Comparison of ENCODE assay signal across 25 cellular contexts in the genomic region with DNA sequence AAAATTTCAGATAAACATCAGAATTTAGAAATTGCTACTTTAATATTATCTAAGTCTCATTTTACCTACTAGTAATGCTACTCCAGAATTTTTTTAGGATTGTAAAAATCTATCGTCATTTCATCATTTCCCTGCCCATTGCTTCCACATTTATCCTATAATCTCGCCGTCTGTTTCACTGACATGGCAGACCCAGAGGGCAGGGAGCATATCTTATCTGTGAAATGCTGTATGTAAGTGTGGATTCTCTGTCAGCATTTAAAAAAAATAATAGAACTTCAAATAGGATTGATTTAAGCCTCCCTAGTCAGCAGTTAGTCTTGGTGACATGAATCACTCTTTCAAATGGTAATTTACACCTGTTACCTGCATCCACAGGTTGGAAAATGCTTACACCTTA.
"Had no signal": no experiment of that assay in that cellular context is flagged by ENCODE, and none has a peak within 500 bp of the region (broad histone marks: within the 10 kb centered on the region; RNA-seq: fewer than 3 reads in every experiment).

No MANE protein-coding gene starts in this region.

- H3K27me3 ChIP-seq: colonic mucosa, esophagus squamous epithelium, gastrocnemius medialis, heart right ventricle, left lung had no signal

- DNase-seq: colonic mucosa; cortex of kidney; effector CD8-positive, alpha-beta T cell; effector memory CD8-positive, alpha-beta T cell; endodermal cell; erythroblast; esophagus squamous epithelium; foreskin fibroblast; foreskin melanocyte; gastrocnemius medialis; glutamatergic neuron; head of caudate nucleus; heart right ventricle; hippocampal formation; left cardiac atrium; left lung; left ventricle myocardium superior; lower lobe of right lung; mesenchymal stem cell; mucosa of descending colon; naive B cell had no signal

- H3K36me3 Mint-ChIP-seq: naive B cell had no signal

- H3K27ac ChIP-seq: colonic mucosa, epithelial cell of prostate, esophagus squamous epithelium, gastrocnemius medialis, heart right ventricle, left lung, lower lobe of right lung had no signal

- H3K4me3 ChIP-seq: colonic mucosa, esophagus squamous epithelium, gastrocnemius medialis, heart right ventricle, left lung, lower lobe of right lung, mucosa of descending colon had no signal

- ATAC-seq: effector memory CD8-positive, alpha-beta T cell; esophagus mucosa; gastrocnemius medialis; heart right ventricle; left cardiac atrium; left lung; left ventricle myocardium superior; lower lobe of right lung; mucosa of descending colon had no signal

- H3K27ac Mint-ChIP-seq: dendritic cell treated with granulocyte-macrophage colony-stimulating factor and Interleukin-4, amounts not matched to agents 40 ng/mL and 50 ng/mL, for 4 days; effector memory CD8-positive, alpha-beta T cell; endodermal cell; mesothelial cell of epicardium; naive B cell had no signal

- H3K9me3 ChIP-seq: colonic mucosa, esophagus squamous epithelium, gastrocnemius medialis, heart right ventricle, left lung, lower lobe of right lung, mucosa of descending colon had no signal

- H3K36me3 ChIP-seq: colonic mucosa, esophagus squamous epithelium, gastrocnemius medialis, heart right ventricle, left lung, lower lobe of right lung had no signal

- H3K9me3 Mint-ChIP-seq: dendritic cell treated with granulocyte-macrophage colony-stimulating factor and Interleukin-4, amounts not matched to agents 40 ng/mL and 50 ng/mL, for 4 days; endodermal cell had no signal

- H3K27me3 Mint-ChIP-seq: dendritic cell treated with granulocyte-macrophage colony-stimulating factor and Interleukin-4, amounts not matched to agents 40 ng/mL and 50 ng/mL, for 4 days; effector memory CD8-positive, alpha-beta T cell; naive B cell had no signal

- H3K4me1 ChIP-seq: colonic mucosa, esophagus squamous epithelium, gastrocnemius medialis, heart right ventricle, left lung, lower lobe of right lung had no signal

- H3K4me1 Mint-ChIP-seq: mesothelial cell of epicardium, naive B cell had no signal

- H3K4me3 Mint-ChIP-seq: dendritic cell treated with granulocyte-macrophage colony-stimulating factor and Interleukin-4, amounts not matched to agents 40 ng/mL and 50 ng/mL, for 4 days; effector memory CD8-positive, alpha-beta T cell; endodermal cell; mesothelial cell of epicardium; naive B cell had no signal
